18 cellular contexts compared by ENCODE assay signal in genomic region chr3:115549111-115549510, GRCh38.
DNase-seq lines count a peak whose midpoint lies in the region; ATAC-seq and TF ChIP-seq lines count a peak whose summit lies in the region.
"Had no signal": no experiment of that assay in that cellular context is flagged by ENCODE, and none has a peak within 500 bp of the region (broad histone marks: within the 10 kb centered on the region; RNA-seq: fewer than 3 reads in every experiment).

No MANE protein-coding gene starts in this region.

- H3K4me3 ChIP-seq in fibroblast of pulmonary artery (replicated peaks; ENCODE audit: low read depth, low read length) (no peak overlapping the region), transverse colon (no peak overlapping the region)
- H3K4me3 ChIP-seq: GM12878, SJCRH30 had no signal

- H3K36me3 ChIP-seq in transverse colon, result no peaks in the 10 kb centered on the region
- H3K36me3 ChIP-seq: BE2C, SJCRH30 had no signal

- no peak for TF ChIP-seq POLR2A in transverse colon (IDR thresholded peaks at IDR 0.05)

- 63 to 68% methylated on average over 2 of the region's 2 CpGs for WGBS in transverse colon (ENCODE audit: low coverage in 1 of 2), 2 donors

- no peak for ATAC-seq in HG03045 (IDR thresholded peaks at IDR 0.05; ENCODE audit: unreplicated experiment)
- ATAC-seq: GM12878, PC-3 had no signal

- in situ Hi-C loops in transverse colon (cut with MboI; ENCODE audit: low pct_ligation_motif_present in 1 of 4, low pct_unique_long_range_greater_than_20kb in 1 of 4, low sequenced_read_pairs in 3 of 4), result no loop called here

- no peak for TF ChIP-seq EP300 in transverse colon (IDR thresholded peaks at IDR 0.05; ENCODE audit: low read depth)

- no peaks in the 10 kb centered on the region for H3K4me1 ChIP-seq in transverse colon
- H3K4me1 ChIP-seq: SJCRH30 had no signal

- H3K27me3 ChIP-seq in transverse colon, result no peaks in the 10 kb centered on the region
- H3K27me3 ChIP-seq: BE2C, SJCRH30 had no signal

- DNase-seq in EH (ENCODE audit: low read depth) (peak; percentile 37), amniotic epithelial cell (ENCODE audit: low read depth) (peak; percentile 30), fibroblast of pulmonary artery (ENCODE audit: low read depth) (peak; percentile 30), superior temporal gyrus (ENCODE audit: extremely low spot score) (peak; percentile 38), HCEC 1CT (no peak), transverse colon (no peak)
- DNase-seq: BE2C; CD4-positive, alpha-beta memory T cell; DMS79 treated with DMSO at 0.1 percent for 48 hours; GOT3; KG1; NCI-H1436; NCI-H2081; NCI-H774; PC-3; SJCRH30 had no signal

- intact Hi-C loops in transverse colon (cut with DNase I; ENCODE audit: low total_unique reads), result no loop called here

- TF ChIP-seq CTCF in fibroblast of pulmonary artery (IDR thresholded peaks at IDR 0.05; ENCODE audit: low read length, missing control alignments) (no peak), transverse colon (IDR thresholded peaks at IDR 0.05) (no peak)

- H3K9me3 ChIP-seq in transverse colon, result no peaks in the 10 kb centered on the region
- H3K9me3 ChIP-seq: BE2C, SJCRH30 had no signal

- no peak overlapping the region for H3K27ac ChIP-seq in transverse colon
- H3K27ac ChIP-seq: SJCRH30 had no signal

Comparison
In these comparisons a context has a peak if more than half of its experiments do, and no peak if none do; other contexts are left out.
1. DNase-seq: peak in EH (single experiment), amniotic epithelial cell (single experiment), fibroblast of pulmonary artery (single experiment) and superior temporal gyrus (single experiment); none in HCEC 1CT (single experiment) and transverse colon (single experiment).